8 cellular contexts compared by ENCODE assay signal in genomic region chr2:130376433-130377293, GRCh38. TPM values are rescaled to one million over a fixed set of nuclear protein-coding genes. Genes with fewer than 3 reads are reported as not detected.
DNase-seq lines count a peak whose midpoint lies in the region; ATAC-seq and TF ChIP-seq lines count a peak whose summit lies in the region.

No MANE protein-coding gene starts in this region.

- no peak for TF ChIP-seq EP300 in stomach (IDR thresholded peaks at IDR 0.05)

- no peak overlapping the region for H3K4me3 Mint-ChIP-seq in central memory CD8-positive, alpha-beta T cell
- no peak overlapping the region for H3K4me3 Mint-ChIP-seq in progenitor cell of endocrine pancreas (ENCODE audit: low read depth)

- TF ChIP-seq CTCF in stomach (IDR thresholded peaks at IDR 0.05) (no peak), progenitor cell of endocrine pancreas (IDR thresholded peaks at IDR 0.05; ENCODE audit: unreplicated experiment) (no peak)

- H3K9me3 Mint-ChIP-seq in central memory CD8-positive, alpha-beta T cell, result no peaks in the 10 kb centered on the region
- H3K9me3 Mint-ChIP-seq in progenitor cell of endocrine pancreas (ENCODE audit: low read depth), result no peaks in the 10 kb centered on the region

- WGBS in stomach, 5 donors, result 69 to 80% (median 74%) methylated on average over 10 to 11 of the region's 11 CpGs

- no peak for DNase-seq in central memory CD8-positive, alpha-beta T cell (ENCODE audit: low spot score in 2 of 2)
- no peak for DNase-seq in activated CD4-positive, CD25-positive, alpha-beta regulatory T cell treated with anti-CD3 and anti-CD28 coated beads, Interleukin-2, amount 50 U/mL, for 72 hours
- DNase-seq in kidney glomerular epithelial cell (lab: John Stamatoyannopoulos, UW) (no peak), stomach (no peak), progenitor cell of endocrine pancreas (ENCODE audit: low spot score, unreplicated experiment) (no peak)

- ATAC-seq in GM19467 (IDR thresholded peaks at IDR 0.05; ENCODE audit: unreplicated experiment), result peak; percentile 49
- peak; percentile 67 for ATAC-seq in HG03354 (IDR thresholded peaks at IDR 0.05; ENCODE audit: poor library complexity, severe bottlenecking, unreplicated experiment)
- no peak for ATAC-seq in central memory CD8-positive, alpha-beta T cell (replicated peaks; ENCODE audit: extremely low read depth, poor library complexity, severe bottlenecking)

- TF ChIP-seq POLR2A in stomach (IDR thresholded peaks at IDR 0.05), result no peak

- H3K27ac Mint-ChIP-seq in central memory CD8-positive, alpha-beta T cell (ENCODE audit: low read depth), result peak overlapping the region; percentile 64
- H3K27ac Mint-ChIP-seq in progenitor cell of endocrine pancreas, result no peak overlapping the region

- H3K4me1 ChIP-seq in stomach, result peaks cover 7 to 54% (median 35%) of the 10 kb centered on the region in 4 donors

- H3K4me1 Mint-ChIP-seq in central memory CD8-positive, alpha-beta T cell, result peaks cover 81% of the 10 kb centered on the region
- H3K4me1 Mint-ChIP-seq in progenitor cell of endocrine pancreas (ENCODE audit: low read depth), result peaks cover 15% of the 10 kb centered on the region

- H3K36me3 Mint-ChIP-seq in central memory CD8-positive, alpha-beta T cell (ENCODE audit: insufficient read depth), result peaks cover 12% of the 10 kb centered on the region
- peaks cover 5% of the 10 kb centered on the region for H3K36me3 Mint-ChIP-seq in progenitor cell of endocrine pancreas (ENCODE audit: insufficient read depth)

- no peaks in the 10 kb centered on the region for H3K27me3 ChIP-seq in stomach

- H3K4me3 ChIP-seq in GM08714 (ENCODE audit: low read length) (peak overlapping the region; percentile 6; the same call in 1 of the 2 replicates), stomach (no peak overlapping the region)

- no peaks in the 10 kb centered on the region for H3K27me3 Mint-ChIP-seq in central memory CD8-positive, alpha-beta T cell
- peaks cover 3% of the 10 kb centered on the region for H3K27me3 Mint-ChIP-seq in progenitor cell of endocrine pancreas

- no peak overlapping the region for H3K27ac ChIP-seq in stomach

- intact Hi-C loops in stomach (cut with DNase I; ENCODE audit: low total_unique reads), result no loop called here

- H3K9me3 ChIP-seq in stomach, result no peaks in the 10 kb centered on the region

- H3K36me3 ChIP-seq in stomach, result peaks cover 0 to 20% (median 17%) of the 10 kb centered on the region in 4 donors

RNA-seq across cellular contexts. Expression of gene PTPN18, which starts 20.8 kb away (rescaled TPM):
- total RNA-seq in stomach (100 to 1,000 TPM in 2 of 5 donors, 10 to 100 TPM in 3; 38.6 to 177 (median 92.6) TPM), progenitor cell of endocrine pancreas (47.5 and 50.0 TPM in 2 replicates)
- polyA plus RNA-seq in stomach, result 10 to 100 TPM; 37.0 to 54.3 (median 42.8) TPM

RNA-seq across cellular contexts. Expression of gene IMP4, which starts 34.0 kb away (rescaled TPM):
- total RNA-seq in stomach (10 to 100 TPM; 14.2 to 88.7 (median 43.7) TPM), progenitor cell of endocrine pancreas (43.0 and 44.8 TPM in 2 replicates)
- 100 to 1,000 TPM in 1 of 3 donors, 10 to 100 TPM in 2; 84.4 to 128 (median 85.5) TPM for polyA plus RNA-seq in stomach
